In genomic region chr17:78840780-78841611, GRCh38 we compare ENCODE assay signal across 8 cellular contexts. TPM values are rescaled to one million over a fixed set of nuclear protein-coding genes. Genes with fewer than 3 reads are reported as not detected.
DNase-seq lines count a peak whose midpoint lies in the region; ATAC-seq lines count a peak whose summit lies in the region.

Gene USP36, minus strand, starts transcription at chr17:78840814. Its CDS starts 4,451 bp downstream, at chr17:78836363.

- H3K36me3 Mint-ChIP-seq in effector memory CD8-positive, alpha-beta T cell (ENCODE audit: insufficient read depth) = peaks cover 58% of the 10 kb centered on the region
- peaks cover 14% of the 10 kb centered on the region for H3K36me3 Mint-ChIP-seq in memory B cell

- ATAC-seq in GM21360 (IDR thresholded peaks at IDR 0.05; ENCODE audit: unreplicated experiment) (peak; percentile 79), memory B cell (ENCODE audit: low read depth) (peak; percentile 77)
- ATAC-seq in effector memory CD8-positive, alpha-beta T cell (replicated peaks) = peak; percentile 81

- no peaks in the 10 kb centered on the region for H3K27me3 Mint-ChIP-seq in effector memory CD8-positive, alpha-beta T cell
- H3K27me3 Mint-ChIP-seq in memory B cell = no peaks in the 10 kb centered on the region

- H3K4me1 Mint-ChIP-seq in effector memory CD8-positive, alpha-beta T cell (ENCODE audit: low read depth in 2 of 2) = peaks cover 37 to 42% of the 10 kb centered on the region in 2 donors
- H3K4me1 Mint-ChIP-seq in memory B cell = peaks cover 36% of the 10 kb centered on the region

- peak within 1 kb of the TSS; percentile 95 to 98 for H3K27ac Mint-ChIP-seq in effector memory CD8-positive, alpha-beta T cell
- peak within 1 kb of the TSS; percentile 100 for H3K27ac Mint-ChIP-seq in memory B cell

- H3K9me3 Mint-ChIP-seq in effector memory CD8-positive, alpha-beta T cell = no peaks in the 10 kb centered on the region
- H3K9me3 Mint-ChIP-seq in memory B cell = no peaks in the 10 kb centered on the region

- peak within 1 kb of the TSS; percentile 87 to 92 for H3K4me3 Mint-ChIP-seq in effector memory CD8-positive, alpha-beta T cell
- peak within 1 kb of the TSS; percentile 95 for H3K4me3 Mint-ChIP-seq in memory B cell

- DNase-seq in COLO668 (lab: John Stamatoyannopoulos, UW; ENCODE audit: unreplicated experiment) (peak; percentile 97), HT1080 (ENCODE audit: low read depth) (peak; percentile 98), NOMO-1 treated with DMSO at 0.1 percent for 48 hours (lab: John Stamatoyannopoulos, UW; ENCODE audit: unreplicated experiment) (peak; percentile 98), memory B cell (ENCODE audit: low spot score in 2 of 2) (peak; percentile 99)
- DNase-seq in activated CD8-positive, alpha-beta memory T cell treated with anti-CD3 and anti-CD28 coated beads for 4 hours (ENCODE audit: low read depth in 2 of 2) = peak; percentile 100
- DNase-seq in effector memory CD8-positive, alpha-beta T cell = peak; percentile 100
- peak; percentile 100 for DNase-seq in stimulated activated CD8-positive, alpha-beta memory T cell treated with anti-CD3 and anti-CD28 coated beads, Interleukin-12 subunit alpha, Interleukin-12 subunit beta, amount 100 ng/mL, for 24 hours (ENCODE audit: extremely low read depth)

RNA-seq across cellular contexts. Expression of gene USP36, which starts in this region (rescaled TPM):
- total RNA-seq in HT1080 (2014; rRNA removed; shearing (Covaris generic)) = 20.8 and 22.2 TPM in 2 replicates
- 27.4 and 29.4 TPM in 2 replicates for polyA plus RNA-seq in HT1080 (2015; cell fraction: cytosol; rRNA removed)
- polyA plus RNA-seq in HT1080 (2015; cell fraction: nucleus; rRNA removed) = 66.6 and 71.1 TPM in 2 replicates

Comparison
In these comparisons a context has a peak if more than half of its experiments do, and no peak if none do; other contexts are left out.
1. Peak in every context shown above with its lines: DNase-seq and ATAC-seq.